9 cellular contexts compared by ENCODE assay signal in the genomic region with DNA sequence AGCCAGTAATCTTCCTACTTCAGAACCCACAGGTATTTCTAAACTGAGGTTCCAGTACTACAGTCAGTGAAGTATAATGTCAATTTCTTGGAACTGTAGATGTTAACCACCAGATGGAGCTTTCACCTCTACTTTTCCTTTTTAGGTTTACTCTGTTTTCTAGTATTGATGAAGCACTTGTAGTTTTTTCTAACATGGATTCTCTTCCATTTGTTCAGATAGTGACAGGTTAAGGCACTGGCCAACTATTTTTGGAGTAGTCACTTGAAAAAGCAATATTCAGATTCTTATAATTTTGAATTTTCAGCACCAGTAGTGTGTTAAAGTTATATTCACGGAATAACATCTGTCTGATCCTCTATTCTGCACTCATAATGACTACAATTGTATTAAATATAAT. TPM values are rescaled to one million over a fixed set of nuclear protein-coding genes. Genes with fewer than 3 reads are reported as not detected.
DNase-seq lines count a peak whose midpoint lies in the region; ATAC-seq, FAIRE-seq and TF ChIP-seq lines count a peak whose summit lies in the region.
"Had no signal": no experiment of that assay in that cellular context is flagged by ENCODE, and none has a peak within 500 bp of the region (broad histone marks: within the 10 kb centered on the region; RNA-seq: fewer than 3 reads in every experiment).

No MANE protein-coding gene starts in this region.

- DNase-seq in DMS53 (lab: John Stamatoyannopoulos, UW) (peak; percentile 58), NCI-H2171 treated with DMSO at 0.1 percent for 48 hours (lab: John Stamatoyannopoulos, UW) (peak; percentile 63), bronchial epithelial cell (ENCODE audit: low read depth) (peak; percentile 42), neural progenitor cell (ENCODE audit: low spot score) (peak; percentile 20), T-cell (no peak)
- DNase-seq in activated effector memory CD4-positive, alpha-beta T cell treated with Interleukin-2 at 50 U/mL for 16 hours, result no peak
- no peak for DNase-seq in activated T-helper 2 cell treated with anti-CD3 and anti-CD28 coated beads, Interferon-gamma antibody, Interleukin-2, Interleukin-4, amounts not matched to agents 10 μg/mL and 5 μg/mL and 100 μg/mL, durations not matched to agents 14 hours and 24 hours and 36 hours (ENCODE audit: low spot score)

- H3K4me2 ChIP-seq in neural progenitor cell, result no peak overlapping the region

- no peak overlapping the region for H3K27ac ChIP-seq in neural progenitor cell

- TF ChIP-seq CTCF in bronchial epithelial cell (IDR thresholded peaks at IDR 0.05; ENCODE audit: insufficient read depth, low read length, severe bottlenecking) (peak; percentile 44), neural progenitor cell (IDR thresholded peaks at IDR 0.05) (peak; percentile 59)

- H3K9me3 Mint-ChIP-seq in neural progenitor cell (no peaks in the 10 kb centered on the region), T-cell (no peaks in the 10 kb centered on the region)
- no peaks in the 10 kb centered on the region for H3K9me3 Mint-ChIP-seq in activated T-helper 2 cell treated with anti-CD3 and anti-CD28 coated beads, Interferon-gamma antibody, Interleukin-2, Interleukin-4, amounts not matched to agents 10 μg/mL and 5 μg/mL and 100 μg/mL, durations not matched to agents 14 hours and 24 hours and 36 hours

- H3K4me1 Mint-ChIP-seq in neural progenitor cell (peaks cover 15% of the 10 kb centered on the region), T-cell (peaks cover 9 to 20% (median 19%) of the 10 kb centered on the region in 3 donors)
- H3K4me1 Mint-ChIP-seq in activated T-helper 2 cell treated with anti-CD3 and anti-CD28 coated beads, Interferon-gamma antibody, Interleukin-2, Interleukin-4, amounts not matched to agents 10 μg/mL and 5 μg/mL and 100 μg/mL, durations not matched to agents 14 hours and 24 hours and 36 hours (ENCODE audit: low read depth), result peaks cover 14% of the 10 kb centered on the region

- H3K27ac Mint-ChIP-seq in neural progenitor cell, result no peak overlapping the region
- H3K27ac Mint-ChIP-seq in activated T-helper 2 cell treated with anti-CD3 and anti-CD28 coated beads, Interferon-gamma antibody, Interleukin-2, Interleukin-4, amounts not matched to agents 10 μg/mL and 5 μg/mL and 100 μg/mL, durations not matched to agents 14 hours and 24 hours and 36 hours, result no peak overlapping the region
- no peak overlapping the region for H3K27ac Mint-ChIP-seq in T-cell

- H2AFZ ChIP-seq in neural progenitor cell (replicated peaks), result no peak overlapping the region

- FAIRE-seq in bronchial epithelial cell (lab: Jason Lieb, UNC), result no peak

- POLR2A ChIA-PET in T-cell (lab: Charles Lee), result interaction anchor here in 1 of 2 donors (1.0 kb wide), 1 partner anchor 9 kb away, joined by 4 read pairs; no protein-coding TSS in a partner anchor

- H3K36me3 ChIP-seq in bronchial epithelial cell (ENCODE audit: control insufficient read depth, insufficient read depth, low read length), result no peaks in the 10 kb centered on the region
- H3K36me3 ChIP-seq in neural progenitor cell, result no peaks in the 10 kb centered on the region

- H4K20me1 ChIP-seq in neural progenitor cell (ENCODE audit: low read depth), result no peaks in the 10 kb centered on the region

- H3K4me3 Mint-ChIP-seq in neural progenitor cell (no peak overlapping the region), T-cell (no peak overlapping the region)
- H3K4me3 Mint-ChIP-seq in activated T-helper 2 cell treated with anti-CD3 and anti-CD28 coated beads, Interferon-gamma antibody, Interleukin-2, Interleukin-4, amounts not matched to agents 10 μg/mL and 5 μg/mL and 100 μg/mL, durations not matched to agents 14 hours and 24 hours and 36 hours (ENCODE audit: low read depth), result no peak overlapping the region

- H3K36me3 Mint-ChIP-seq in neural progenitor cell (no peaks in the 10 kb centered on the region), T-cell (no peaks in the 10 kb centered on the region)
- H3K36me3 Mint-ChIP-seq in activated T-helper 2 cell treated with anti-CD3 and anti-CD28 coated beads, Interferon-gamma antibody, Interleukin-2, Interleukin-4, amounts not matched to agents 10 μg/mL and 5 μg/mL and 100 μg/mL, durations not matched to agents 14 hours and 24 hours and 36 hours (ENCODE audit: low read depth), result peaks cover 5% of the 10 kb centered on the region

- ATAC-seq in GM21717 (IDR thresholded peaks at IDR 0.05; ENCODE audit: unreplicated experiment), result peak; percentile 29
- no peak for ATAC-seq in T-cell (replicated peaks in 1 of 4)
- ATAC-seq: Panc1 had no signal

- peaks cover 22% of the 10 kb centered on the region for H3K4me1 ChIP-seq in neural progenitor cell

- H3K4me3 ChIP-seq in bronchial epithelial cell (ENCODE audit: low read depth, low read length) (no peak overlapping the region), neural progenitor cell (no peak overlapping the region)

- H3K9ac ChIP-seq in neural progenitor cell, result no peak overlapping the region

- H3K27me3 ChIP-seq in bronchial epithelial cell (ENCODE audit: control insufficient read depth, insufficient read depth, low read length) (no peaks in the 10 kb centered on the region), neural progenitor cell (no peaks in the 10 kb centered on the region)

- peaks cover 20% of the 10 kb centered on the region for H3F3A ChIP-seq in neural progenitor cell (ENCODE audit: low read depth)

- H3K27me3 Mint-ChIP-seq in neural progenitor cell (ENCODE audit: insufficient read depth, low read depth), result peaks cover 2% of the 10 kb centered on the region
- no peaks in the 10 kb centered on the region for H3K27me3 Mint-ChIP-seq in activated T-helper 2 cell treated with anti-CD3 and anti-CD28 coated beads, Interferon-gamma antibody, Interleukin-2, Interleukin-4, amounts not matched to agents 10 μg/mL and 5 μg/mL and 100 μg/mL, durations not matched to agents 14 hours and 24 hours and 36 hours (ENCODE audit: low read depth)
- H3K27me3 Mint-ChIP-seq in T-cell, result peaks cover 0 to 4% of the 10 kb centered on the region in 2 donors

- peaks cover 3% of the 10 kb centered on the region for H3K79me2 ChIP-seq in neural progenitor cell (ENCODE audit: low read depth)

- H3K9me3 ChIP-seq in neural progenitor cell (ENCODE audit: low read depth), result no peaks in the 10 kb centered on the region

- CTCF ChIA-PET in T-cell (lab: Charles Lee), result interaction anchor here in 1 of 2 donors (0.6 to 1.7 kb wide), 3 partner anchors 122 to 319 kb away, joined by 4 to 6 read pairs (median 5); no protein-coding TSS in a partner anchor

- intact Hi-C loops in activated T-helper 2 cell treated with anti-CD3 and anti-CD28 coated beads, Interferon-gamma antibody, Interleukin-2, Interleukin-4, amounts not matched to agents 10 μg/mL and 5 μg/mL and 100 μg/mL, durations not matched to agents 14 hours and 24 hours and 36 hours (cut with micrococcal nuclease), result loop anchor here (1.0 to 2.0 kb wide), 2 partner anchors 123 to 261 kb away; no protein-coding TSS in a partner anchor

RNA-seq across cellular contexts. Expression of a gene that starts 4.6 kb away (rescaled TPM):
- total RNA-seq in bronchial epithelial cell (140 and 211 TPM in 2 replicates), neural progenitor cell (ENCODE audit: low replicate concordance) (46.9 and 60.0 TPM in 2 replicates), T-cell (10 to 100 TPM; 42.5 to 58.2 (median 49.3) TPM)
- 76.4 and 86.7 TPM in 2 replicates for total RNA-seq in activated T-helper 2 cell treated with anti-CD3 and anti-CD28 coated beads, Interferon-gamma antibody, Interleukin-2, Interleukin-4, amounts not matched to agents 10 μg/mL and 5 μg/mL and 100 μg/mL, durations not matched to agents 14 hours and 24 hours and 36 hours

RNA-seq across cellular contexts. Expression of a gene that starts 6.5 kb away (rescaled TPM):
- total RNA-seq in bronchial epithelial cell, result 31.9 and 51.3 TPM in 2 replicates
- total RNA-seq in neural progenitor cell (ENCODE audit: low replicate concordance), result 65.3 and 71.8 TPM in 2 replicates
- 22.0 and 22.1 TPM in 2 replicates for total RNA-seq in activated T-helper 2 cell treated with anti-CD3 and anti-CD28 coated beads, Interferon-gamma antibody, Interleukin-2, Interleukin-4, amounts not matched to agents 10 μg/mL and 5 μg/mL and 100 μg/mL, durations not matched to agents 14 hours and 24 hours and 36 hours
- 10 to 100 TPM; 12.4 to 17.1 (median 13.9) TPM for total RNA-seq in T-cell

Comparison
In these comparisons a context has a peak if more than half of its experiments do, and no peak if none do; other contexts are left out.
1. DNase-seq: peak in DMS53 (single experiment), NCI-H2171 treated with DMSO at 0.1 percent for 48 hours (single experiment), bronchial epithelial cell (single experiment) and neural progenitor cell (single experiment); none in activated effector memory CD4-positive, alpha-beta T cell treated with Interleukin-2 at 50 U/mL for 16 hours (single experiment), activated T-helper 2 cell treated with anti-CD3 and anti-CD28 coated beads, Interferon-gamma antibody, Interleukin-2, Interleukin-4, amounts not matched to agents 10 μg/mL and 5 μg/mL and 100 μg/mL, durations not matched to agents 14 hours and 24 hours and 36 hours (single experiment) and T-cell (0 of 34).